In genomic region chr2:197786010-197786877, GRCh38 we compare ENCODE assay signal across 8 cellular contexts. TPM values are rescaled to one million over a fixed set of nuclear protein-coding genes. Genes with fewer than 3 reads are reported as not detected.
DNase-seq lines count a peak whose midpoint lies in the region; ATAC-seq and TF ChIP-seq lines count a peak whose summit lies in the region.

No MANE protein-coding gene starts in this region.

- peaks cover 5% of the 10 kb centered on the region for H3K4me1 ChIP-seq in ovary (ENCODE audit: insufficient read depth)

- H3K27me3 Mint-ChIP-seq in activated CD8-positive, alpha-beta memory T cell treated with anti-CD3 and anti-CD28 coated beads, Interleukin-2, amount 10 ng/mL, durations not matched to agents 7 days and 5 days, result peaks cover 36% of the 10 kb centered on the region

- H3K36me3 Mint-ChIP-seq in activated CD8-positive, alpha-beta memory T cell treated with anti-CD3 and anti-CD28 coated beads, Interleukin-2, amount 10 ng/mL, durations not matched to agents 7 days and 5 days, result peaks cover 2% of the 10 kb centered on the region

- H3K27ac Mint-ChIP-seq in activated CD8-positive, alpha-beta memory T cell treated with anti-CD3 and anti-CD28 coated beads, Interleukin-2, amount 10 ng/mL, durations not matched to agents 7 days and 5 days, result no peak overlapping the region

- intact Hi-C loops in ovary (cut with DNase I), result no loop called here

- 5 to 7% (median 6%) methylated on average over 67 to 79 of the region's 79 CpGs for WGBS in ovary, 3 donors

- no peaks in the 10 kb centered on the region for H3K27me3 ChIP-seq in ovary

- H3K4me3 ChIP-seq in fibroblast of mammary gland (ENCODE audit: control insufficient read depth, low read depth, low read length) (peak overlapping the region; percentile 27), ovary (peak overlapping the region; percentile 32)

- no peaks in the 10 kb centered on the region for H3K9me3 Mint-ChIP-seq in activated CD8-positive, alpha-beta memory T cell treated with anti-CD3 and anti-CD28 coated beads, Interleukin-2, amount 10 ng/mL, durations not matched to agents 7 days and 5 days (ENCODE audit: low read depth)

- TF ChIP-seq POLR2A in ovary (IDR thresholded peaks at IDR 0.05), result no peak

- H3K4me1 Mint-ChIP-seq in activated CD8-positive, alpha-beta memory T cell treated with anti-CD3 and anti-CD28 coated beads, Interleukin-2, amount 10 ng/mL, durations not matched to agents 7 days and 5 days, result peaks cover 8% of the 10 kb centered on the region

- H3K4me3 Mint-ChIP-seq in activated CD8-positive, alpha-beta memory T cell treated with anti-CD3 and anti-CD28 coated beads, Interleukin-2, amount 10 ng/mL, durations not matched to agents 7 days and 5 days, result peak overlapping the region; percentile 63

- no peak overlapping the region for H3K27ac ChIP-seq in ovary

- H3K36me3 ChIP-seq in ovary, result no peaks in the 10 kb centered on the region

- peak; percentile 64 for ATAC-seq in GM18519 (IDR thresholded peaks at IDR 0.05; ENCODE audit: low FRiP score, unreplicated experiment)
- peak; percentile 70 for ATAC-seq in HG03280 (IDR thresholded peaks at IDR 0.05; ENCODE audit: unreplicated experiment)
- ATAC-seq in activated CD8-positive, alpha-beta memory T cell treated with anti-CD3 and anti-CD28 coated beads, Interleukin-2, amount 10 ng/mL, durations not matched to agents 7 days and 5 days, result peak; percentile 72
- no peak for ATAC-seq in GM21717 (IDR thresholded peaks at IDR 0.05; ENCODE audit: unreplicated experiment)
- ATAC-seq in GM18858 (IDR thresholded peaks at IDR 0.05; ENCODE audit: unreplicated experiment), result no peak

- CTCF ChIA-PET in activated CD8-positive, alpha-beta memory T cell treated with anti-CD3 and anti-CD28 coated beads, Interleukin-2, amount 10 ng/mL, durations not matched to agents 7 days and 5 days (lab: Charles Lee), result no interaction called here

- peak; percentile 68 for DNase-seq in activated CD8-positive, alpha-beta memory T cell treated with anti-CD3 and anti-CD28 coated beads, Interleukin-2, amount 10 ng/mL, durations not matched to agents 7 days and 5 days
- no peak for DNase-seq in fibroblast of mammary gland (ENCODE audit: low read depth)
- no peak for DNase-seq in ovary
- DNase-seq in DMS79 treated with DMSO at 0.1 percent for 48 hours (lab: John Stamatoyannopoulos, UW), result no peak

- H3K9me3 ChIP-seq in ovary, result no peaks in the 10 kb centered on the region

- TF ChIP-seq EP300 in ovary (IDR thresholded peaks at IDR 0.05), result no peak

- peak; percentile 37 for TF ChIP-seq CTCF in fibroblast of mammary gland (conservative IDR thresholded peaks at IDR 0.05; ENCODE audit: control insufficient read depth, insufficient read depth, low read depth, low read length)
- no peak for TF ChIP-seq CTCF in ovary (IDR thresholded peaks at IDR 0.05)

RNA-seq across cellular contexts. Expression of gene BOLL, which starts 1.1 kb away (rescaled TPM):
- total RNA-seq in activated CD8-positive, alpha-beta memory T cell treated with anti-CD3 and anti-CD28 coated beads, Interleukin-2, amount 10 ng/mL, durations not matched to agents 7 days and 5 days, result not detected
- total RNA-seq in ovary, result not detected
- not detected for polyA plus RNA-seq in ovary

RNA-seq across cellular contexts. Expression of gene PLCL1, which starts 18.1 kb away (rescaled TPM):
- total RNA-seq in activated CD8-positive, alpha-beta memory T cell treated with anti-CD3 and anti-CD28 coated beads, Interleukin-2, amount 10 ng/mL, durations not matched to agents 7 days and 5 days, result under 1 TPM; 0.20 to 0.26 TPM
- 10 to 100 TPM in 6 of 7 donors, 1 to 10 TPM in 1; 8.4 to 17.9 (median 11.6) TPM for total RNA-seq in ovary
- polyA plus RNA-seq in ovary, result 10 to 100 TPM; 10.5 to 10.8 TPM

Comparison
In these comparisons a context has a peak if more than half of its experiments do, and no peak if none do; other contexts are left out.
1. ATAC-seq: peak in GM18519 (single experiment), HG03280 (single experiment) and activated CD8-positive, alpha-beta memory T cell treated with anti-CD3 and anti-CD28 coated beads, Interleukin-2, amount 10 ng/mL, durations not matched to agents 7 days and 5 days (single experiment); none in GM21717 (single experiment) and GM18858 (single experiment).
2. RNA of gene PLCL1, which starts 18.1 kb away (total RNA-seq): 8.4 to 17.9 TPM in ovary; 0.20 to 0.26 TPM in activated CD8-positive, alpha-beta memory T cell treated with anti-CD3 and anti-CD28 coated beads, Interleukin-2, amount 10 ng/mL, durations not matched to agents 7 days and 5 days; every median in the first group is over 4 times any median in the second.